Comparison of ENCODE assay signal across 8 cellular contexts in the genomic region with DNA sequence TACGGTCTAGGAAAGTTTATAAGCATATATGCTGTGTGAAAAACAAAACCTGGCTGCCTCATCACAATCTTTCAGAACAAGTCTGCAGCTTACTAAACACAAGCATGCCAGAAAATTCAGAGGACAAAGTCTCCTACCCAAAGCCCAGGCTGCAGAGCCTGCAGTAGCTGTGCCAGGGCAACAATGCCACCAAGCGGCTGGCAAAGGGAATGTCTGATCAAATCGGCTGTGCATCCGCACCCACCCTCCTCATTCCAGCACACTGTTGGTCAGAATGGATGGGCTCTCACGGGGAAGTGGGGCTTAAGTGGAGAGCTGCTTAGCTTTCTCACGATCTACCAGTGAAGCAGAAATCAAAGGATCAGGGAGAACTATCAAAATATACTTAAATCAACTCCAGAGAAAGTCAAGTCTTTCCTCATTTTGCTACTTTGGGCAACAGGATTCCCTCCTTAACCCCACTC.
A peak's percentile ranks its signal among the peaks of the same experiment; 100 is the strongest.
DNase-seq lines count a peak whose midpoint lies in the region; ATAC-seq and TF ChIP-seq lines count a peak whose summit lies in the region.

No MANE protein-coding gene starts in this region.

- POLR2A ChIA-PET in HCT116 (lab: Charles Lee) (no interaction called here), activated B cell treated with CpG ODN at 0.5 μM for 24 hours (lab: Charles Lee) (interaction anchor here (0.6 to 15.8 kb wide), 12 partner anchors 8 to 132 kb away, joined by 3 to 396 read pairs (median 10); a partner anchor contains a TSS)

- peaks cover 90% of the 10 kb centered on the region for H3K4me1 Mint-ChIP-seq in activated B cell treated with CpG ODN at 0.5 μM for 24 hours
- peaks cover 39% of the 10 kb centered on the region for H3K4me1 Mint-ChIP-seq in central memory CD8-positive, alpha-beta T cell

- BruUV-seq in HCT116 (replicated peaks; lab: Mats Ljungman, UMichigan) = no TSS peak

- no peaks in the 10 kb centered on the region for H3K9me2 ChIP-seq in HCT116 (ENCODE audit: insufficient read depth)

- RAD21 ChIA-PET in HCT116 (lab: Charles Lee; ENCODE audit: low non-redundant PET in 1 of 2, low total read pairs in 2 of 2, uncharacterized antibody in 2 of 2, unreplicated experiment in 2 of 2) = interaction anchor here (0.5 to 1.8 kb wide), 5 partner anchors 11 to 211 kb away, joined by 3 to 9 read pairs (median 5); no protein-coding TSS in a partner anchor

- peaks cover 8 to 14% of the 10 kb centered on the region in 2 experiments for H3K4me1 ChIP-seq in HCT116 (ENCODE audit: control insufficient read depth in 1 of 2, insufficient read depth in 2 of 2, low read length in 2 of 2)

- no peak overlapping the region for H3K4me2 ChIP-seq in HCT116 (ENCODE audit: low read length)

- H3K79me2 ChIP-seq in HCT116 (ENCODE audit: insufficient read depth, low read length) = peaks cover 3% of the 10 kb centered on the region; the same call in 1 of the 2 replicates

- no peak overlapping the region for H3K4me3 ChIP-seq in HCT116 (replicated peaks in 1 of 2; ENCODE audit: low read depth in 1 of 2, low read length in 2 of 2)

- no peak overlapping the region for H3K9ac ChIP-seq in HCT116 (ENCODE audit: low read length)

- H3K27ac Mint-ChIP-seq in activated B cell treated with CpG ODN at 0.5 μM for 24 hours = peak overlapping the region; percentile 93
- peak overlapping the region; percentile 32 for H3K27ac Mint-ChIP-seq in central memory CD8-positive, alpha-beta T cell (ENCODE audit: low read depth)

- H2AFZ ChIP-seq in HCT116 (ENCODE audit: low read depth, low read length, poor library complexity, severe bottlenecking) = no peak overlapping the region

- CTCF ChIA-PET in HCT116 (lab: Charles Lee) (interaction anchor here (0.6 to 5.4 kb wide), 13 partner anchors 8 to 263 kb away, joined by 3 to 41 read pairs (median 4); no protein-coding TSS in a partner anchor), activated B cell treated with CpG ODN at 0.5 μM for 24 hours (lab: Charles Lee) (interaction anchor here (0.8 to 5.9 kb wide), 23 partner anchors 9 to 457 kb away, joined by 3 to 52 read pairs (median 6); no protein-coding TSS in a partner anchor)

- peak overlapping the region; percentile 69 for H3K4me3 Mint-ChIP-seq in activated B cell treated with CpG ODN at 0.5 μM for 24 hours
- no peak overlapping the region for H3K4me3 Mint-ChIP-seq in central memory CD8-positive, alpha-beta T cell

- intact Hi-C loops in HCT116 (cut with micrococcal nuclease) = loop anchor here (1.0 to 5.0 kb wide), 3 partner anchors 211 to 346 kb away; a partner anchor contains a TSS
- intact Hi-C loops in activated B cell treated with CpG ODN at 0.5 μM for 24 hours (cut with micrococcal nuclease) = loop anchor here (1.0 to 5.0 kb wide), 3 partner anchors 134 to 264 kb away; a partner anchor contains a TSS

- peak; percentile 98 for TF ChIP-seq RAD21 in HCT116 (IDR thresholded peaks at IDR 0.05; ENCODE audit: low read depth)

- H3K27me3 Mint-ChIP-seq in activated B cell treated with CpG ODN at 0.5 μM for 24 hours = no peaks in the 10 kb centered on the region
- H3K27me3 Mint-ChIP-seq in central memory CD8-positive, alpha-beta T cell = no peaks in the 10 kb centered on the region

- DNase-seq in COR-L47 (lab: John Stamatoyannopoulos, UW) (peak; percentile 64), HCT116 (ENCODE audit: low read depth, low spot score) (peak; percentile 56), NCI-H2227 treated with DMSO at 0.1 percent for 48 hours (lab: John Stamatoyannopoulos, UW) (peak; percentile 63), activated B cell treated with CpG ODN at 0.5 μM for 24 hours (no peak), kidney tubule cell (ENCODE audit: low spot score) (peak; percentile 84)
- peak in 1 of 2 donors; percentile 34 for DNase-seq in central memory CD8-positive, alpha-beta T cell (ENCODE audit: low spot score in 2 of 2)
- DNase-seq in stimulated activated CD4-positive, alpha-beta T cell treated with anti-CD3 and anti-CD28 coated beads, Interleukin-2, amount 100 ng/mL, for 24 hours = peak; percentile 68 to 72

- H3K9me3 ChIP-seq in HCT116 (ENCODE audit: control insufficient read depth in 1 of 2, insufficient read depth in 1 of 2, low read depth in 1 of 2, low read length in 2 of 2) = no peaks in the 10 kb centered on the region

- TF ChIP-seq POLR2A in HCT116 (IDR thresholded peaks at IDR 0.05; ENCODE audit: borderline replicate concordance, extremely low read depth, insufficient read depth, insufficient read length) = no peak

- no peaks in the 10 kb centered on the region for H3K36me3 ChIP-seq in HCT116 (ENCODE audit: control insufficient read depth in 1 of 2, insufficient read depth in 2 of 2, low read length in 2 of 2)

- ATAC-seq in HCT116 (peak; percentile 99), activated B cell treated with CpG ODN at 0.5 μM for 24 hours (ENCODE audit: low read depth) (peak; percentile 55), GM18870 (IDR thresholded peaks at IDR 0.05; ENCODE audit: unreplicated experiment) (no peak)
- ATAC-seq in central memory CD8-positive, alpha-beta T cell (replicated peaks; ENCODE audit: extremely low read depth, poor library complexity, severe bottlenecking) = peak; percentile 78

- peaks cover 69% of the 10 kb centered on the region for H3K36me3 Mint-ChIP-seq in activated B cell treated with CpG ODN at 0.5 μM for 24 hours (ENCODE audit: low read depth)
- peaks cover 57% of the 10 kb centered on the region for H3K36me3 Mint-ChIP-seq in central memory CD8-positive, alpha-beta T cell (ENCODE audit: insufficient read depth)

- TF ChIP-seq CTCF in HCT116 (IDR thresholded peaks at IDR 0.05 in 2 of 3, conservative IDR thresholded peaks at IDR 0.05 in 1 of 3; ENCODE audit: borderline replicate concordance in 1 of 3, insufficient read depth in 1 of 3, low read depth in 2 of 3, low read length in 2 of 3) (peak; percentile 91 to 100 (median 96)), activated B cell treated with CpG ODN at 0.5 μM for 24 hours (IDR thresholded peaks at IDR 0.05) (no peak)

- H3K27ac ChIP-seq in HCT116 (ENCODE audit: low read depth, low read length) = no peak overlapping the region

- no peaks in the 10 kb centered on the region for H4K20me1 ChIP-seq in HCT116 (ENCODE audit: insufficient read depth)

- no peaks in the 10 kb centered on the region for H3K9me3 Mint-ChIP-seq in activated B cell treated with CpG ODN at 0.5 μM for 24 hours
- no peaks in the 10 kb centered on the region for H3K9me3 Mint-ChIP-seq in central memory CD8-positive, alpha-beta T cell

- H3K27me3 ChIP-seq in HCT116 (ENCODE audit: insufficient read depth, low read length) = no peaks in the 10 kb centered on the region

TF ChIP-seq in HCT116, 20 proteins besides CTCF, POLR2A, EP300 and RAD21 (continues in another document):
- TF ChIP-seq POLR2AphosphoS5 (IDR thresholded peaks at IDR 0.05; ENCODE audit: low read depth, low read length) = no peak
- no peak for TF ChIP-seq SRF (IDR thresholded peaks at IDR 0.05; ENCODE audit: low read depth)
- TF ChIP-seq, protein P1, sequence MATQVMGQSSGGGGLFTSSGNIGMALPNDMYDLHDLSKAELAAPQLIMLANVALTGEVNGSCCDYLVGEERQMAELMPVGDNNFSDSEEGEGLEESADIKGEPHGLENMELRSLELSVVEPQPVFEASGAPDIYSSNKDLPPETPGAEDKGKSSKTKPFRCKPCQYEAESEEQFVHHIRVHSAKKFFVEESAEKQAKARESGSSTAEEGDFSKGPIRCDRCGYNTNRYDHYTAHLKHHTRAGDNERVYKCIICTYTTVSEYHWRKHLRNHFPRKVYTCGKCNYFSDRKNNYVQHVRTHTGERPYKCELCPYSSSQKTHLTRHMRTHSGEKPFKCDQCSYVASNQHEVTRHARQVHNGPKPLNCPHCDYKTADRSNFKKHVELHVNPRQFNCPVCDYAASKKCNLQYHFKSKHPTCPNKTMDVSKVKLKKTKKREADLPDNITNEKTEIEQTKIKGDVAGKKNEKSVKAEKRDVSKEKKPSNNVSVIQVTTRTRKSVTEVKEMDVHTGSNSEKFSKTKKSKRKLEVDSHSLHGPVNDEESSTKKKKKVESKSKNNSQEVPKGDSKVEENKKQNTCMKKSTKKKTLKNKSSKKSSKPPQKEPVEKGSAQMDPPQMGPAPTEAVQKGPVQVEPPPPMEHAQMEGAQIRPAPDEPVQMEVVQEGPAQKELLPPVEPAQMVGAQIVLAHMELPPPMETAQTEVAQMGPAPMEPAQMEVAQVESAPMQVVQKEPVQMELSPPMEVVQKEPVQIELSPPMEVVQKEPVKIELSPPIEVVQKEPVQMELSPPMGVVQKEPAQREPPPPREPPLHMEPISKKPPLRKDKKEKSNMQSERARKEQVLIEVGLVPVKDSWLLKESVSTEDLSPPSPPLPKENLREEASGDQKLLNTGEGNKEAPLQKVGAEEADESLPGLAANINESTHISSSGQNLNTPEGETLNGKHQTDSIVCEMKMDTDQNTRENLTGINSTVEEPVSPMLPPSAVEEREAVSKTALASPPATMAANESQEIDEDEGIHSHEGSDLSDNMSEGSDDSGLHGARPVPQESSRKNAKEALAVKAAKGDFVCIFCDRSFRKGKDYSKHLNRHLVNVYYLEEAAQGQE (IDR thresholded peaks at IDR 0.05; ENCODE audit: low read depth) = no peak
- TF ChIP-seq YY1 (IDR thresholded peaks at IDR 0.05; ENCODE audit: extremely low read depth, insufficient replicate concordance, low read depth, low read length) = no peak
- no peak for TF ChIP-seq EZH2phosphoT487 (IDR thresholded peaks at IDR 0.05; ENCODE audit: borderline replicate concordance)
- no peak for TF ChIP-seq CEBPB (IDR thresholded peaks at IDR 0.05; ENCODE audit: low read depth)
- no peak for TF ChIP-seq TCF7L2 (IDR thresholded peaks at IDR 0.05; ENCODE audit: borderline replicate concordance, extremely low read depth, insufficient read depth, insufficient read length)
- TF ChIP-seq ZFX (IDR thresholded peaks at IDR 0.05) = no peak
- no peak for TF ChIP-seq EZH2 (IDR thresholded peaks at IDR 0.05)
- no peak for TF ChIP-seq SP1 (IDR thresholded peaks at IDR 0.05; ENCODE audit: low read depth)
- TF ChIP-seq, protein P2, sequence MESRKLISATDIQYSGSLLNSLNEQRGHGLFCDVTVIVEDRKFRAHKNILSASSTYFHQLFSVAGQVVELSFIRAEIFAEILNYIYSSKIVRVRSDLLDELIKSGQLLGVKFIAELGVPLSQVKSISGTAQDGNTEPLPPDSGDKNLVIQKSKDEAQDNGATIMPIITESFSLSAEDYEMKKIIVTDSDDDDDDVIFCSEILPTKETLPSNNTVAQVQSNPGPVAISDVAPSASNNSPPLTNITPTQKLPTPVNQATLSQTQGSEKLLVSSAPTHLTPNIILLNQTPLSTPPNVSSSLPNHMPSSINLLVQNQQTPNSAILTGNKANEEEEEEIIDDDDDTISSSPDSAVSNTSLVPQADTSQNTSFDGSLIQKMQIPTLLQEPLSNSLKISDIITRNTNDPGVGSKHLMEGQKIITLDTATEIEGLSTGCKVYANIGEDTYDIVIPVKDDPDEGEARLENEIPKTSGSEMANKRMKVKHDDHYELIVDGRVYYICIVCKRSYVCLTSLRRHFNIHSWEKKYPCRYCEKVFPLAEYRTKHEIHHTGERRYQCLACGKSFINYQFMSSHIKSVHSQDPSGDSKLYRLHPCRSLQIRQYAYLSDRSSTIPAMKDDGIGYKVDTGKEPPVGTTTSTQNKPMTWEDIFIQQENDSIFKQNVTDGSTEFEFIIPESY (IDR thresholded peaks at IDR 0.05; ENCODE audit: extremely low read depth, insufficient replicate concordance, low read length) = no peak
- no peak for TF ChIP-seq CBX3 (IDR thresholded peaks at IDR 0.05; ENCODE audit: low read depth)
